Comparison of ENCODE assay signal across 22 cellular contexts in genomic region chr2:42787788-42788477, GRCh38. TPM values are rescaled to one million over a fixed set of nuclear protein-coding genes. Genes with fewer than 3 reads are reported as not detected.
DNase-seq lines count a peak whose midpoint lies in the region; ATAC-seq and TF ChIP-seq lines count a peak whose summit lies in the region.
"Had no signal": no experiment of that assay in that cellular context is flagged by ENCODE, and none has a peak within 500 bp of the region (broad histone marks: within the 10 kb centered on the region; RNA-seq: fewer than 3 reads in every experiment).

No MANE protein-coding gene starts in this region.

- DNase-seq in DND-41 (no peak), H7 (peak; percentile 31), islet precursor cell (peak; percentile 46), osteocyte (ENCODE audit: extremely low spot score, unreplicated experiment) (peak; percentile 77), SIG-M5 treated with dmso at 0.1 percent for 504 hours (lab: John Stamatoyannopoulos, UW; ENCODE audit: unreplicated experiment) (no peak), nephron progenitor cell (no peak), glutamatergic neuron (no peak)
- DNase-seq: activated naive CD4-positive, alpha-beta T cell treated with anti-CD3 and anti-CD28 coated beads, Interleukin-2, amount 10 ng/mL, durations not matched to agents 7 days and 5 days; amygdala; GOT3; NCI-H1092; NCI-H1694 treated with DMSO at 0.1 percent for 48 hours; NCI-H2171 treated with DMSO at 0.1 percent for 48 hours; NCI-H524; NK-92 treated with Interleukin-12 subunit alpha and Interleukin-12 subunit beta, amount 100 ng/mL, for 24 hours; PC-3; T-helper 2 cell; transverse colon had no signal

- no peaks in the 10 kb centered on the region for H4K20me1 ChIP-seq in DND-41 (ENCODE audit: insufficient read depth, low read length)

- H3K36me3 ChIP-seq in DND-41 (ENCODE audit: insufficient read depth, low read length) = no peaks in the 10 kb centered on the region
- H3K36me3 ChIP-seq in H7 (replicated peaks; ENCODE audit: control insufficient read depth, insufficient read depth, low read length) = no peaks in the 10 kb centered on the region
- H3K36me3 ChIP-seq: transverse colon had no signal

- TF ChIP-seq CTCF in DND-41 (IDR thresholded peaks at IDR 0.05; ENCODE audit: borderline replicate concordance, extremely low read depth, low read length, poor library complexity, severe bottlenecking) = no peak
- no peak for TF ChIP-seq CTCF in osteocyte (IDR thresholded peaks at IDR 0.05)
- TF ChIP-seq CTCF in nephron progenitor cell (IDR thresholded peaks at IDR 0.05) = no peak
- TF ChIP-seq CTCF in glutamatergic neuron (IDR thresholded peaks at IDR 0.05; ENCODE audit: partially characterized antibody, unreplicated experiment) = no peak

- H3K27ac ChIP-seq in DND-41 (ENCODE audit: low read length) = no peak overlapping the region

- ATAC-seq in DND-41 (ENCODE audit: insufficient read depth, low read depth) = peak; percentile 68; the same call in 1 of the 3 replicates
- ATAC-seq: PC-3, SK-N-SH treated with all-trans-retinoic acid at 6 μM for 48 hours had no signal

- H3K4me2 ChIP-seq in DND-41 (ENCODE audit: insufficient read depth, low read length) = no peak overlapping the region

- no peak overlapping the region for H2AFZ ChIP-seq in DND-41 (ENCODE audit: low read depth, low read length)

- H3K27me3 Mint-ChIP-seq in osteocyte (ENCODE audit: unreplicated experiment) (peaks cover 2% of the 10 kb centered on the region), nephron progenitor cell (ENCODE audit: low read depth, poor library complexity) (peaks cover 29% of the 10 kb centered on the region), glutamatergic neuron (ENCODE audit: unreplicated experiment) (peaks cover 17% of the 10 kb centered on the region)

- H3K4me3 ChIP-seq in DND-41 (ENCODE audit: low read depth in 1 of 2, low read length in 2 of 2) (no peak overlapping the region), H7 (ENCODE audit: insufficient read depth, low read depth, low read length) (no peak overlapping the region)
- H3K4me3 ChIP-seq: transverse colon had no signal

- H3K4me3 Mint-ChIP-seq in osteocyte (ENCODE audit: unreplicated experiment) (no peak overlapping the region), nephron progenitor cell (no peak overlapping the region), glutamatergic neuron (ENCODE audit: unreplicated experiment) (no peak overlapping the region)
- H3K4me3 Mint-ChIP-seq: activated naive CD4-positive, alpha-beta T cell treated with anti-CD3 and anti-CD28 coated beads, Interleukin-2, amount 10 ng/mL, durations not matched to agents 7 days and 5 days; activated T-helper 1 cell treated with anti-CD3 and anti-CD28 coated beads, Interleukin-12 subunit alpha, Interleukin-12 subunit beta, Interleukin-2, Interleukin-4 antibody, amounts not matched to agents 30 ng/mL and 10 ng/mL and 1 ng/mL, durations not matched to agents 14 hours and 24 hours and 36 hours; CD14-positive monocyte had no signal

- H3K9ac ChIP-seq in DND-41 (ENCODE audit: low read depth, low read length) = no peak overlapping the region

- H3K9me3 Mint-ChIP-seq in osteocyte (ENCODE audit: unreplicated experiment) (no peaks in the 10 kb centered on the region), nephron progenitor cell (peaks cover under 1% of the 10 kb centered on the region), glutamatergic neuron (ENCODE audit: unreplicated experiment) (peaks cover 7% of the 10 kb centered on the region)
- H3K9me3 Mint-ChIP-seq: activated naive CD4-positive, alpha-beta T cell treated with anti-CD3 and anti-CD28 coated beads, Interleukin-2, amount 10 ng/mL, durations not matched to agents 7 days and 5 days; activated T-helper 1 cell treated with anti-CD3 and anti-CD28 coated beads, Interleukin-12 subunit alpha, Interleukin-12 subunit beta, Interleukin-2, Interleukin-4 antibody, amounts not matched to agents 30 ng/mL and 10 ng/mL and 1 ng/mL, durations not matched to agents 14 hours and 24 hours and 36 hours had no signal

- H3K79me2 ChIP-seq in DND-41 (ENCODE audit: insufficient read depth, low read length) = no peaks in the 10 kb centered on the region

- peaks cover 3% of the 10 kb centered on the region for H3K4me1 Mint-ChIP-seq in osteocyte (ENCODE audit: unreplicated experiment)
- H3K4me1 Mint-ChIP-seq in nephron progenitor cell = peaks cover 54% of the 10 kb centered on the region
- H3K4me1 Mint-ChIP-seq in glutamatergic neuron (ENCODE audit: low read depth, unreplicated experiment) = peaks cover 11% of the 10 kb centered on the region

- H3K9me3 ChIP-seq in DND-41 (ENCODE audit: insufficient read depth, low read length, severe bottlenecking) = no peaks in the 10 kb centered on the region
- H3K9me3 ChIP-seq: transverse colon had no signal

- no peaks in the 10 kb centered on the region for H3K27me3 ChIP-seq in DND-41 (ENCODE audit: insufficient read depth, low read length, poor library complexity)
- H3K27me3 ChIP-seq in H7 (ENCODE audit: control insufficient read depth, insufficient read depth, low read length) = peaks cover 8% of the 10 kb centered on the region
- H3K27me3 ChIP-seq: transverse colon had no signal

- no peaks in the 10 kb centered on the region for H3K4me1 ChIP-seq in DND-41 (ENCODE audit: insufficient read depth, low read length)

- no peaks in the 10 kb centered on the region for H3K36me3 Mint-ChIP-seq in osteocyte (ENCODE audit: unreplicated experiment)
- H3K36me3 Mint-ChIP-seq in nephron progenitor cell (ENCODE audit: low read depth) = peaks cover 9% of the 10 kb centered on the region
- peaks cover 8% of the 10 kb centered on the region for H3K36me3 Mint-ChIP-seq in glutamatergic neuron (ENCODE audit: unreplicated experiment)

- H3K27ac Mint-ChIP-seq in osteocyte (ENCODE audit: unreplicated experiment) = no peak overlapping the region
- no peak overlapping the region for H3K27ac Mint-ChIP-seq in nephron progenitor cell
- no peak overlapping the region for H3K27ac Mint-ChIP-seq in glutamatergic neuron (ENCODE audit: unreplicated experiment)
- H3K27ac Mint-ChIP-seq: activated naive CD4-positive, alpha-beta T cell treated with anti-CD3 and anti-CD28 coated beads, Interleukin-2, amount 10 ng/mL, durations not matched to agents 7 days and 5 days; activated T-helper 1 cell treated with anti-CD3 and anti-CD28 coated beads, Interleukin-12 subunit alpha, Interleukin-12 subunit beta, Interleukin-2, Interleukin-4 antibody, amounts not matched to agents 30 ng/mL and 10 ng/mL and 1 ng/mL, durations not matched to agents 14 hours and 24 hours and 36 hours had no signal

RNA-seq across cellular contexts. Expression of gene HAAO, which starts 4.5 kb away (rescaled TPM):
- total RNA-seq in H7 (2014; rRNA removed; shearing (Covaris generic)) = 5.9 and 6.5 TPM in 2 replicates
- total RNA-seq in osteocyte (0.73 and 1.1 TPM in 2 replicates), glutamatergic neuron (ENCODE audit: unreplicated experiment) (not detected)
- total RNA-seq: Daoy, PC-3 had no signal

RNA-seq across cellular contexts. Expression of gene OXER1, which starts 24.0 kb away (rescaled TPM):
- total RNA-seq in H7 (2014; rRNA removed; shearing (Covaris generic)) = 0.69 and 2.4 TPM in 2 replicates
- total RNA-seq in osteocyte (not detected in 2 replicates), glutamatergic neuron (ENCODE audit: unreplicated experiment) (not detected)
- total RNA-seq: Daoy, PC-3 had no signal

Comparison
In these comparisons a context has a peak if more than half of its experiments do, and no peak if none do; other contexts are left out.
1. DNase-seq: peak in H7 (single experiment), islet precursor cell (single experiment) and osteocyte (single experiment); none in DND-41 (single experiment), SIG-M5 treated with dmso at 0.1 percent for 504 hours (single experiment), nephron progenitor cell (single experiment) and glutamatergic neuron (single experiment).